Comparison of ENCODE assay signal across 8 cellular contexts in the genomic region with DNA sequence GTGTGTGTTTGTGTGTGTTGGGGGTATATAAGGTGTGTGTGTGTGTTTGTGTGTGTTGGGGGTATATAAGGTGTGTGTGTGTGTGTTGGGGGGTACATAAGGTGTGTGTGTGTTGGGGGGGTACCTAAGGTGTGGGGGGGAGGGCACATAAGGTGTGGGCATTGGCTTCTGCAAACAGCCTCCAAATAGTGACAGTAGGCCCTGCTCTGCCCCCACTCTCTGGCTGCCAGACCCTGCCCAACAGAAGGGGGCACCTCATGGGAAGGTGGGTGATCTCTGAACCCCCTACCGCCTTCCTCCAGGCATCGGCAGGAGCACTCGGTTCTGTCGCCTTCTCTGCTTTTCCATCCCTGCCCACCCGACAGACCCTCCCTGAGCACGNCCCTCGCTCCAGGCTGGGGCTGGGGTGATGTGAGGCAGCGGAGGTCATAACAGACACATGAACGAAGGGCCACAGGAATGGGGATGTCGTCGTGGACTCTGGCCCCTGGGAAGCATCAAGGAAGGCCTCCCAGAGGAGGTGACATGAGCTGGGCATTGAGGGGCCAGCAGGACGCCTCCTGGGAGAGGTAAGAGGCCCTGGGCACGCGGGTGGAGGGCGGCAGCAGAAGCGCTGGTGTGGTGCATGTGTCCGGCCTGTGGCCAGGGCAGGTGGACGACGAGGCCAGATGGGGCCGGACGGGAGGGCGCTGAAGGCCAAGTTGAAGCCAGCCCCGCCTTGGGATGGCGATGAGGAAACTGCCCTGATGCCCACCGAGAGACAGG. TPM values are rescaled to one million over a fixed set of nuclear protein-coding genes. Genes with fewer than 3 reads are reported as not detected.
DNase-seq lines count a peak whose midpoint lies in the region; ATAC-seq and TF ChIP-seq lines count a peak whose summit lies in the region.

No MANE protein-coding gene starts in this region.

- H3K27me3 Mint-ChIP-seq in CD14-positive monocyte (ENCODE audit: low read depth in 3 of 3): peaks cover 2 to 4% (median 3%) of the 10 kb centered on the region in 3 donors

- H3K27me3 ChIP-seq in heart right ventricle (no peaks in the 10 kb centered on the region), gastrocnemius medialis (no peaks in the 10 kb centered on the region)

- ATAC-seq in HG02852 (IDR thresholded peaks at IDR 0.05; ENCODE audit: unreplicated experiment) (peak; percentile 24), heart right ventricle (peak; percentile 30 to 97 (median 67)), gastrocnemius medialis (peak; percentile 64 to 69)

- H3K27ac ChIP-seq in heart right ventricle (peak overlapping the region in 9 of 10 donors; percentile 64 to 95 (median 85)), gastrocnemius medialis (peak overlapping the region; percentile 53 to 73 (median 64))

- H3K36me3 ChIP-seq in heart right ventricle (no peaks in the 10 kb centered on the region), gastrocnemius medialis (no peaks in the 10 kb centered on the region)

- no peaks in the 10 kb centered on the region for H3K9me3 ChIP-seq in heart right ventricle
- H3K9me3 ChIP-seq in gastrocnemius medialis: no peaks in the 10 kb centered on the region

- peak overlapping the region; percentile 64 to 95 (median 87) for H3K27ac Mint-ChIP-seq in CD14-positive monocyte

- 29 to 45% methylated on average over 25 of the region's 25 CpGs for WGBS in heart right ventricle, 2 donors

- peaks cover 29% of the 10 kb centered on the region for H3K4me1 Mint-ChIP-seq in CD14-positive monocyte

- DNase-seq in CD14-positive monocyte (ENCODE audit: low spot score) (no peak), activated T-cell treated with anti-CD3 and anti-CD28 coated beads for 48 hours (ENCODE audit: low read depth) (peak; percentile 29), heart right ventricle (no peak), gastrocnemius medialis (no peak), NCI-H187 (lab: John Stamatoyannopoulos, UW) (no peak), midbrain (lab: John Stamatoyannopoulos, UW) (no peak)
- DNase-seq in NK-92 treated with Interleukin-12 subunit alpha and Interleukin-12 subunit beta, amount 100 ng/mL, for 24 hours (lab: John Stamatoyannopoulos, UW): no peak

- intact Hi-C loops in CD14-positive monocyte (cut with micrococcal nuclease): no loop called here
- intact Hi-C loops in heart right ventricle (cut with DNase I): no loop called here
- intact Hi-C loops in gastrocnemius medialis (cut with DNase I; ENCODE audit: low total_unique reads): no loop called here

- peak overlapping the region; percentile 14 to 83 (median 68) for H3K4me3 ChIP-seq in heart right ventricle
- H3K4me3 ChIP-seq in gastrocnemius medialis: peak overlapping the region; percentile 49 to 77 (median 58)

- peaks cover 0 to 1% (median 0%) of the 10 kb centered on the region in 7 donors for H3K9me3 Mint-ChIP-seq in CD14-positive monocyte

- peaks cover 0 to 7% of the 10 kb centered on the region in 2 donors for H3K36me3 Mint-ChIP-seq in CD14-positive monocyte

- in situ Hi-C loops in gastrocnemius medialis (cut with MboI; ENCODE audit: low sequenced_read_pairs in 4 of 4): no loop called here

- peak overlapping the region; percentile 95 to 96 for H3K4me3 Mint-ChIP-seq in CD14-positive monocyte

- H3K4me1 ChIP-seq in heart right ventricle (peaks cover 0 to 23% (median 18%) of the 10 kb centered on the region in 9 donors), gastrocnemius medialis (peaks cover 0 to 4% of the 10 kb centered on the region in 2 donors)

- no peak for TF ChIP-seq POLR2A in gastrocnemius medialis (IDR thresholded peaks at IDR 0.05)

- TF ChIP-seq CTCF in CD14-positive monocyte (IDR thresholded peaks at IDR 0.05) (no peak), heart right ventricle (IDR thresholded peaks at IDR 0.05) (no peak), gastrocnemius medialis (IDR thresholded peaks at IDR 0.05 in 4 of 5, conservative IDR thresholded peaks at IDR 0.05 in 1 of 5) (no peak)

RNA-seq across cellular contexts. Expression of a gene that starts 43.4 kb away (rescaled TPM):
- 10 to 100 TPM; 19.8 to 22.0 TPM for polyA plus RNA-seq in CD14-positive monocyte
- total RNA-seq in heart right ventricle: 10 to 100 TPM in 8 of 10 donors, 1 to 10 TPM in 2; 7.0 to 29.1 (median 12.0) TPM
- 10 to 100 TPM; 12.6 to 14.9 TPM for polyA plus RNA-seq in heart right ventricle
- 10 to 100 TPM in 1 of 4 donors, 1 to 10 TPM in 3; 5.5 to 11.0 (median 5.6) TPM for total RNA-seq in gastrocnemius medialis
